Comparison of ENCODE assay signal across 1 cellular context in genomic region chr17:75826561-75827290, GRCh38.
A peak's percentile ranks its signal among the peaks of the same experiment; 100 is the strongest.
TF ChIP-seq lines count a peak whose summit lies in the region.

No MANE protein-coding gene starts in this region.

TF ChIP-seq in HepG2, 621 proteins besides CTCF, POLR2A, EP300 and RAD21 (continued from another document):
- TF ChIP-seq IRF1 (CRISPR knock-in tag; IDR thresholded peaks at IDR 0.05; ENCODE audit: low read depth) (no peak), THAP9 (CRISPR knock-in tag; IDR thresholded peaks at IDR 0.05; ENCODE audit: borderline replicate concordance) (peak; percentile 17; the same call in 1 of the 2 replicates), U2AF1 (optimal IDR thresholded peaks at IDR 0.05; ENCODE audit: low read depth, low read length) (no peak), FLYWCH1 (CRISPR knock-in tag; IDR thresholded peaks at IDR 0.05) (0 out of 2 replicates have a peak, but pooled peaks have one; percentile 21), MTA1 (CRISPR knock-in tag; IDR thresholded peaks at IDR 0.05; ENCODE audit: borderline replicate concordance) (peak; percentile 38; the same call in 1 of the 2 replicates), LCORL (IDR thresholded peaks at IDR 0.05) (no peak), LCORL (CRISPR knock-in tag; IDR thresholded peaks at IDR 0.05) (peak; percentile 72; the same call in 1 of the 2 replicates)
